In the genomic region with DNA sequence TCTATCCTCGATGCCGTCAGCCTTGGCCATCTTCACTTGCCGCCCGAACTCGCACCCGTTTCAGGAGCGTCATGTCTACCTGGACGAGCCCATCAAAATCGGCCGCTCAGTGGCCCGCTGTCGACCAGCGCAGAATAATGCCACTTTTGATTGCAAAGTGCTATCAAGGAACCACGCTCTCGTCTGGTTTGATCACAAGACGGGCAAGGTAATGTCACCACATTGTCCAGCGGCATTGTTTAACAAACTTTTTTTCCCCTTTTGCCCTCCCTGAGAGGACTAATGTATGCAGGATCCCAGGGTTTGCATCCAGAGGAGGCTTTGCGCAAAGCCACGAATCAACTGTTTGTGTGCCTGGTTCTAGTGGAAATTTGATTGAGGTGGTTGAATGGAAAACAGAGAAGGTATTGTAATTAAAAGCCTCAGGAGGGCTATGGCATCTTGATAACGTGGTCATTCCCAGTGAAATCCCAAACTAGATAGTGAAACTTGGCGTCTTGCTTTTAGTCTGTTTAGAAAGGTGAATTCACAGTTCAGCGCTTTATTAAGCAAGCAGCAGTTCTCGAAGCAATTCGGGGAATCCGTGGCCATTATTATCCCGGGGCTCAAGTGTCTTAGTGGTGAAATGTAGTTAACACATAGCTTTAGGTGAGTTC, we compare ENCODE assay signal across 8 cellular contexts. TPM values are rescaled to one million over a fixed set of nuclear protein-coding genes. Genes with fewer than 3 reads are reported as not detected.
DNase-seq lines count a peak whose midpoint lies in the region; ATAC-seq and TF ChIP-seq lines count a peak whose summit lies in the region.

No MANE protein-coding gene starts in this region.

- no peaks in the 10 kb centered on the region; the same call in 1 of the 2 replicates for H3K36me3 ChIP-seq in SK-N-MC (ENCODE audit: insufficient read depth, low read length)
- peaks cover 0 to 14% of the 10 kb centered on the region in 2 donors for H3K36me3 ChIP-seq in psoas muscle (ENCODE audit: insufficient read depth in 1 of 2, low read depth in 1 of 2)

- no peak for TF ChIP-seq CTCF in psoas muscle (IDR thresholded peaks at IDR 0.05)

- peak; percentile 9 for DNase-seq in NCI-H510A treated with DMSO at 0.1 percent for 48 hours (lab: John Stamatoyannopoulos, UW)
- DNase-seq in NCI-H510A (lab: John Stamatoyannopoulos, UW) = no peak
- no peak for DNase-seq in SK-N-MC (ENCODE audit: low read depth, low spot score)
- DNase-seq in fibroblast of peridontal ligament (ENCODE audit: extremely low read depth) = peak; percentile 42
- peak in 1 of 2 donors; percentile 48 for DNase-seq in psoas muscle
- DNase-seq in sciatic nerve (ENCODE audit: low spot score) = no peak
- no peak for DNase-seq in HuH-7 (ENCODE audit: low spot score)

- H3K27me3 ChIP-seq in psoas muscle (ENCODE audit: insufficient read depth in 3 of 3, low read length in 2 of 3) = no peaks in the 10 kb centered on the region

- H3K9ac ChIP-seq in SK-N-MC (ENCODE audit: insufficient read length) = peak overlapping the region; percentile 64

- no peaks in the 10 kb centered on the region for H3K9me3 ChIP-seq in SK-N-MC (ENCODE audit: low read depth, low read length)
- H3K9me3 ChIP-seq in psoas muscle = no peaks in the 10 kb centered on the region

- peak in 2 of 4 donors; percentile 18 to 21 for ATAC-seq in psoas muscle
- no peak for ATAC-seq in HG02642 (IDR thresholded peaks at IDR 0.05; ENCODE audit: poor library complexity, unreplicated experiment)
- ATAC-seq in sciatic nerve = no peak

- intact Hi-C loops in psoas muscle (cut with DNase I) = loop anchor here in 1 of 2 donors (5.0 kb wide), 1 partner anchor 60 kb away; no protein-coding TSS in a partner anchor
- intact Hi-C loops in sciatic nerve (cut with DNase I) = no loop called here

- WGBS in psoas muscle, 3 donors = 12 to 24% (median 19%) methylated on average over 26 of the region's 26 CpGs

- H3K4me3 ChIP-seq in SK-N-MC (peak overlapping the region; percentile 85), psoas muscle (peak overlapping the region; percentile 98)

- H3K27ac ChIP-seq in SK-N-MC (no peak overlapping the region), psoas muscle (peak overlapping the region; percentile 95)

- peaks cover 23% of the 10 kb centered on the region for H3K4me1 ChIP-seq in psoas muscle

RNA-seq across cellular contexts. Expression of gene SLMAP, which starts 1.7 kb away (rescaled TPM):
- total RNA-seq in psoas muscle = 100 to 1,000 TPM; 106 to 180 (median 124) TPM
- polyA plus RNA-seq in psoas muscle = 10 to 100 TPM; 31.2 to 82.4 (median 40.6) TPM
- total RNA-seq in sciatic nerve = 111 TPM

Comparison
In these comparisons a context has a peak if more than half of its experiments do, and no peak if none do; other contexts are left out.
1. DNase-seq: peak in NCI-H510A treated with DMSO at 0.1 percent for 48 hours (single experiment) and fibroblast of peridontal ligament (single experiment); none in NCI-H510A (single experiment), SK-N-MC (single experiment), sciatic nerve (single experiment) and HuH-7 (single experiment).